8 cellular contexts compared by ENCODE assay signal in the genomic region with DNA sequence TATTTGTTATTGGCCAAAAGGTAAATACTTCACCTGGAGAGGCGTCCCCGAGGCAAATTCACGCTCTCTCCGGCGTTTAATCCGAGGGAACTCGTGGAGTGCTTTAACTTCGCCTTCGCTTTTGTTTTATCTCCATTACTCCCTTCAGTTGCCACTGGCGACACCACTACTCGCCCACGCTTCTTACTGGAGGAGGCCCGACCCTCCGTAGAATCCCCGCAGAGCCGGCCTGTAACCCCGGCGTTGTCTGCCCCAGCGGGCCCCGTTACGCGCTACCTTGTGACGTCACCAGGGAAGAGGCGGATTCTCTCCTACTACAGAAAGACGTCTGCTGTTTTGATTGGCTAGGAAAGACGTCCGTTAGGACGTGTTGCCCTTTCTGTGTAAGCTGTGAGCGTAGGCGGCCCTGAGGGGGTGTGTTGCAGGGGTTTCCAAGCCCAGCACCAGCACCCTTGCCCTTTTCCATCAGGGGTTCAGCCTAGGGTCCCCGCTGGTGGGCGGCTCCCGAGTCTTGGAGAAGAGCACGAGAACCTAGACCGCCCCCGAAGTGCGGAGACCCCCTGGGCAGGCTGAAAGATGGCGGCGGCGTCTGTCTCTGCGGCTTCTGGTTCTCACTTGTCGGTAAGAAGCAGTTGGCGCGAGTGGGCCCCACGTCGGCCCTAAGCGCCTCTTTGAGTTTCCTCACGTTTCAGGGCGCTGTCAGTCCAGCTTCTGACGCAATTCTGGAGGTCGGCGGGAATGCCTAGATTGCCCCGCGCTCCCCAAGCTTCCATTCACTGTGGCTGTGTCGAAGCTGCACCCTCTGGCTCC. TPM values are rescaled to one million over a fixed set of nuclear protein-coding genes. Genes with fewer than 3 reads are reported as not detected.
DNase-seq lines count a peak whose midpoint lies in the region; ATAC-seq and TF ChIP-seq lines count a peak whose summit lies in the region.

Gene CEP57, plus strand, starts transcription at position 376 of the 810 bp plus-strand sequence. Its CDS starts 201 bp downstream, at position 577.

- intact Hi-C loops in ascending aorta (cut with DNase I): loop anchor here (1.0 kb wide), 1 partner anchor 723 kb away; no protein-coding TSS in a partner anchor
- intact Hi-C loops in right cardiac atrium (cut with DNase I): no loop called here
- intact Hi-C loops in uterus (cut with DNase I; ENCODE audit: low total_unique reads): no loop called here

- peaks cover 49% of the 10 kb centered on the region for H3K36me3 Mint-ChIP-seq in T-helper 2 cell treated with Interferon-gamma antibody and Interleukin-4, amounts not matched to agents 5 μg/mL and 100 μg/mL, for 36 hours (ENCODE audit: low read depth)

- H3K27ac ChIP-seq in ascending aorta (peak within 1 kb of the TSS; percentile 91 to 100), right cardiac atrium (ENCODE audit: low read length) (peak within 1 kb of the TSS; percentile 99), uterus (peak within 1 kb of the TSS; percentile 99)

- H3K36me3 ChIP-seq in ascending aorta: peaks cover 9 to 14% of the 10 kb centered on the region in 2 donors
- H3K36me3 ChIP-seq in uterus: no peaks in the 10 kb centered on the region

- H3K4me1 ChIP-seq in ascending aorta (peaks cover 0 to 22% of the 10 kb centered on the region in 2 donors), right cardiac atrium (ENCODE audit: control insufficient read depth, insufficient read depth, low read length) (no peaks in the 10 kb centered on the region), uterus (peaks cover 0 to 9% of the 10 kb centered on the region in 2 donors)

- H3K27ac Mint-ChIP-seq in T-helper 2 cell treated with Interferon-gamma antibody and Interleukin-4, amounts not matched to agents 5 μg/mL and 100 μg/mL, for 36 hours: peak within 1 kb of the TSS; percentile 100

- TF ChIP-seq CTCF in ascending aorta (IDR thresholded peaks at IDR 0.05) (no peak), uterus (IDR thresholded peaks at IDR 0.05) (peak in 1 of 4 experiments; percentile 8)

- H3K4me3 ChIP-seq in ascending aorta: peak within 1 kb of the TSS; percentile 95 to 98
- peak within 1 kb of the TSS; percentile 87 for H3K4me3 ChIP-seq in right cardiac atrium (ENCODE audit: low read length)
- peak within 1 kb of the TSS; percentile 76 to 83 for H3K4me3 ChIP-seq in uterus

- H3K9me3 ChIP-seq in ascending aorta (no peaks in the 10 kb centered on the region), right cardiac atrium (ENCODE audit: control insufficient read depth, low read length) (no peaks in the 10 kb centered on the region), uterus (no peaks in the 10 kb centered on the region)

- peak; percentile 72 for ATAC-seq in GM18502 (IDR thresholded peaks at IDR 0.05; ENCODE audit: poor library complexity, unreplicated experiment)
- ATAC-seq in HG02970 (IDR thresholded peaks at IDR 0.05; ENCODE audit: low FRiP score, unreplicated experiment): peak; percentile 64
- peak; percentile 94 for ATAC-seq in right cardiac atrium

- H3K9me3 Mint-ChIP-seq in T-helper 2 cell treated with Interferon-gamma antibody and Interleukin-4, amounts not matched to agents 5 μg/mL and 100 μg/mL, for 36 hours: no peaks in the 10 kb centered on the region

- peak; percentile 65 to 84 for TF ChIP-seq POLR2A in uterus (IDR thresholded peaks at IDR 0.05)

- peaks cover 52% of the 10 kb centered on the region for H3K4me1 Mint-ChIP-seq in T-helper 2 cell treated with Interferon-gamma antibody and Interleukin-4, amounts not matched to agents 5 μg/mL and 100 μg/mL, for 36 hours (ENCODE audit: low read depth)

- H3K27me3 ChIP-seq in ascending aorta (no peaks in the 10 kb centered on the region), right cardiac atrium (ENCODE audit: control insufficient read depth, insufficient read depth) (no peaks in the 10 kb centered on the region), uterus (no peaks in the 10 kb centered on the region)

- peak; percentile 93 to 95 for DNase-seq in NCI-H1930 (lab: John Stamatoyannopoulos, UW)
- peak; percentile 95 for DNase-seq in T-helper 2 cell treated with Interferon-gamma antibody and Interleukin-4, amounts not matched to agents 5 μg/mL and 100 μg/mL, for 36 hours (ENCODE audit: low spot score)
- DNase-seq in ascending aorta (ENCODE audit: low spot score in 2 of 2): peak; percentile 86 to 99
- DNase-seq in right cardiac atrium: peak; percentile 95 to 96 (median 95)
- DNase-seq in pulmonary artery endothelial cell (ENCODE audit: low read depth, low spot score): peak; percentile 96
- peak; percentile 91 to 98 for DNase-seq in uterus

- no peaks in the 10 kb centered on the region for H3K27me3 Mint-ChIP-seq in T-helper 2 cell treated with Interferon-gamma antibody and Interleukin-4, amounts not matched to agents 5 μg/mL and 100 μg/mL, for 36 hours (ENCODE audit: low read depth)

- H3K4me3 Mint-ChIP-seq in T-helper 2 cell treated with Interferon-gamma antibody and Interleukin-4, amounts not matched to agents 5 μg/mL and 100 μg/mL, for 36 hours: peak within 1 kb of the TSS; percentile 96

- WGBS in right cardiac atrium: 0% methylated on average over 55 of the region's 55 CpGs

RNA-seq across cellular contexts. Expression of gene CEP57, which starts in this region (rescaled TPM):
- total RNA-seq in ascending aorta: 5.4 TPM
- 10 to 100 TPM; 24.4 to 29.6 (median 25.3) TPM for total RNA-seq in right cardiac atrium
- polyA plus RNA-seq in right cardiac atrium: 12.1 TPM
- 33.2 and 43.9 TPM in 2 replicates for total RNA-seq in pulmonary artery endothelial cell
- 100 to 1,000 TPM in 1 of 4 donors, 10 to 100 TPM in 3; 18.7 to 124 (median 59.4) TPM for total RNA-seq in uterus

Comparison
In these comparisons a context has a peak if more than half of its experiments do, and no peak if none do; other contexts are left out.
1. Peak in every context shown above with its lines: DNase-seq, ATAC-seq, H3K4me3 ChIP-seq and H3K27ac ChIP-seq.